8 cellular contexts compared by ENCODE assay signal in the genomic region with DNA sequence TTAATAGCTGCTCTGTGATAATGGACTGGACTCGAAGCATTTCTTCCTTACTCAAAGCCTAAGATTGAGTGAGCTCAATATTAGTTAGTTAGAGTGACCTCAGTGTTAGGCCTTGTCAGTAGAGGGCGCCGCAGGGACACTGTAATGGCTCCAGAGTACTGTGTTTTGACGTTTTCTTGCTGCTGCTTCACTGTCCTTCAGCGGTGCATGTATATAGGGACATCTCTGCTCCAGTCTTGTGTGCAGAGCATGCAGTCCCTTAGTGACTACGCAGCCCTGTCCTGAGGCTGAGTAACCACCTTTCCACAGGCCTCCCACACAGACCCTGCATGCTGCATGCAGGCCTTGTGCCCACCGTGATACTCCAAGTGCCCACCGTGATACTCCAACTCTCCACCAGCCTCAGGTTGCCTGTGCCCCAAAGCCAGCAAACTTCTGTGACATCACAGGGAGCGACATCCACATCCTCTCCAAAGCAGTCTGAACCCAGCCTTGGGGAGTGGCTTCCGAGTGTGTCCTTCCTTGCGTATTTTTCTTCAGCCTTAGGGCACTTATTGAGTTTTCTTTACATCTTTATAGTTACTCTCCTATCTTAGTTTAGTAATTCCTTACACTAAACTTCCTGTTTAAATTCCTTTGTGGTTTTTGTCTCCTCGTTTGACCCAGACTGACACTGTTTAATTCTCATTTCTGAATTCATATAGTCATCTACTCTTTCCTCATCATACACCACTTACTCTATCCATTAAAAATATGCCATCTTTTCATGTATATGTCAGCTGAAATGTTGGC.
DNase-seq lines count a peak whose midpoint lies in the region; ATAC-seq, FAIRE-seq and TF ChIP-seq lines count a peak whose summit lies in the region.

No MANE protein-coding gene starts in this region.

- no peaks in the 10 kb centered on the region for H3K36me3 Mint-ChIP-seq in activated CD8-positive, alpha-beta memory T cell treated with anti-CD3 and anti-CD28 coated beads, Interleukin-2, amount 10 ng/mL, durations not matched to agents 7 days and 5 days

- in situ Hi-C loops in GM13977 (cut with MboI; ENCODE audit: low pct_unique_long_range_greater_than_20kb, low sequenced_read_pairs, unreplicated experiment) = no loop called here

- H3K4me1 Mint-ChIP-seq in activated CD8-positive, alpha-beta memory T cell treated with anti-CD3 and anti-CD28 coated beads, Interleukin-2, amount 10 ng/mL, durations not matched to agents 7 days and 5 days = peaks cover 3% of the 10 kb centered on the region

- DNase-seq in GM13977 (ENCODE audit: low spot score) (peak; percentile 62), HTR-8/SVneo (ENCODE audit: insufficient read length, low spot score) (peak; percentile 59), NOMO-1 (lab: John Stamatoyannopoulos, UW; ENCODE audit: unreplicated experiment in 2 of 2) (peak; percentile 62 to 85), fibroblast of the aortic adventitia (ENCODE audit: low read depth) (peak; percentile 64), omental fat pad (ENCODE audit: low spot score) (peak; percentile 79)
- DNase-seq in activated CD8-positive, alpha-beta memory T cell treated with anti-CD3 and anti-CD28 coated beads, Interleukin-2, amount 10 ng/mL, durations not matched to agents 7 days and 5 days = peak; percentile 69

- no peak overlapping the region for H3K27ac Mint-ChIP-seq in activated CD8-positive, alpha-beta memory T cell treated with anti-CD3 and anti-CD28 coated beads, Interleukin-2, amount 10 ng/mL, durations not matched to agents 7 days and 5 days

- H3K9me3 Mint-ChIP-seq in activated CD8-positive, alpha-beta memory T cell treated with anti-CD3 and anti-CD28 coated beads, Interleukin-2, amount 10 ng/mL, durations not matched to agents 7 days and 5 days (ENCODE audit: low read depth) = no peaks in the 10 kb centered on the region

- no peak overlapping the region for H3K4me3 Mint-ChIP-seq in activated CD8-positive, alpha-beta memory T cell treated with anti-CD3 and anti-CD28 coated beads, Interleukin-2, amount 10 ng/mL, durations not matched to agents 7 days and 5 days

- TF ChIP-seq CTCF in GM13977 (IDR thresholded peaks at IDR 0.05; ENCODE audit: extremely low read depth, insufficient read depth, missing control alignments) (peak; percentile 79), fibroblast of the aortic adventitia (IDR thresholded peaks at IDR 0.05; ENCODE audit: insufficient read depth, low read length) (peak; percentile 71), omental fat pad (IDR thresholded peaks at IDR 0.05) (no peak)

- peaks cover 12% of the 10 kb centered on the region for H3K27me3 Mint-ChIP-seq in activated CD8-positive, alpha-beta memory T cell treated with anti-CD3 and anti-CD28 coated beads, Interleukin-2, amount 10 ng/mL, durations not matched to agents 7 days and 5 days

- no peak overlapping the region for H3K4me3 ChIP-seq in fibroblast of the aortic adventitia (ENCODE audit: low read depth, low read length)

- ATAC-seq in activated CD8-positive, alpha-beta memory T cell treated with anti-CD3 and anti-CD28 coated beads, Interleukin-2, amount 10 ng/mL, durations not matched to agents 7 days and 5 days = peak; percentile 80
- ATAC-seq in omental fat pad (ENCODE audit: low FRiP score) (peak; percentile 77), GM21723 (IDR thresholded peaks at IDR 0.05; ENCODE audit: unreplicated experiment) (no peak)

- CTCF ChIA-PET in activated CD8-positive, alpha-beta memory T cell treated with anti-CD3 and anti-CD28 coated beads, Interleukin-2, amount 10 ng/mL, durations not matched to agents 7 days and 5 days (lab: Charles Lee) = interaction anchor here (0.5 to 3.1 kb wide), 19 partner anchors 9 to 348 kb away, joined by 3 to 20 read pairs (median 5); no protein-coding TSS in a partner anchor

- FAIRE-seq in A204.1 (lab: Jason Lieb, UNC) = peak; percentile 90
- peak; percentile 87 for FAIRE-seq in HTR-8/SVneo (lab: Jason Lieb, UNC)

Comparison
In these comparisons a context has a peak if more than half of its experiments do, and no peak if none do; other contexts are left out.
1. CTCF ChIP-seq: peak in GM13977 (single experiment) and fibroblast of the aortic adventitia (single experiment); none in omental fat pad (0 of 3).
2. Peak in every context shown above with its lines, with median percentiles within 50 percentile points of each other: DNase-seq.